ENCODE assay signal across 17 cellular contexts in genomic region chr22:50257451-50258360, GRCh38. TPM values are rescaled to one million over a fixed set of nuclear protein-coding genes. Genes with fewer than 3 reads are reported as not detected.
DNase-seq lines count a peak whose midpoint lies in the region; ATAC-seq, FAIRE-seq and TF ChIP-seq lines count a peak whose summit lies in the region.
"Had no signal": no experiment of that assay in that cellular context is flagged by ENCODE, and none has a peak within 500 bp of the region (broad histone marks: within the 10 kb centered on the region; RNA-seq: fewer than 3 reads in every experiment).

No MANE protein-coding gene starts in this region.

- H3K27ac ChIP-seq in mesendoderm (ENCODE audit: low read depth, low read length) = no peak overlapping the region
- no peak overlapping the region for H3K27ac ChIP-seq in small intestine (ENCODE audit: low read depth in 1 of 2, low read length in 1 of 2)
- no peak overlapping the region for H3K27ac ChIP-seq in left lung
- H3K27ac ChIP-seq in tibial artery = no peak overlapping the region

- no CpG with 5 or more reads among the region's 31 CpGs for WGBS in mesendoderm (ENCODE audit: extremely low coverage, insufficient coverage, low lambda C conversion rate)
- WGBS in small intestine, 3 donors = 30 to 69% (median 50%) methylated on average over 25 to 31 of the region's 31 CpGs

- no peak overlapping the region for H3K18ac ChIP-seq in mesendoderm (ENCODE audit: low read length)

- no peak for FAIRE-seq in small intestine (lab: Jason Lieb, UNC)
- FAIRE-seq: GM12891, GM19239 had no signal

- DNase-seq in Right ventricle myocardium inferior (ENCODE audit: missing footprints) (no peak), cardiac septum (ENCODE audit: low spot score) (no peak), islet precursor cell (peak; percentile 72), mesendoderm (peak; percentile 67), small intestine (peak; percentile 63), left lung (no peak), tibial artery (no peak)
- DNase-seq: CD4-positive, alpha-beta T cell; KG1; NCI-H1417; NCI-H187; NCI-H2107; NCI-H524 had no signal

- TF ChIP-seq CTCF in left lung (IDR thresholded peaks at IDR 0.05) (no peak), tibial artery (IDR thresholded peaks at IDR 0.05) (no peak)

- peak; percentile 2 for ATAC-seq in Right ventricle myocardium inferior
- no peak for ATAC-seq in left lung
- no peak for ATAC-seq in HG03342 (IDR thresholded peaks at IDR 0.05; ENCODE audit: unreplicated experiment)
- ATAC-seq: GM23338 had no signal

- H3K9me3 ChIP-seq in small intestine (ENCODE audit: control insufficient read depth, low read depth) = no peaks in the 10 kb centered on the region
- no peaks in the 10 kb centered on the region for H3K9me3 ChIP-seq in left lung
- no peaks in the 10 kb centered on the region for H3K9me3 ChIP-seq in tibial artery

- intact Hi-C loops in Right ventricle myocardium inferior (cut with DNase I) (no loop called here), cardiac septum (cut with DNase I) (no loop called here), left lung (cut with DNase I) (loop anchor here in 1 of 2 donors (5.0 kb wide), 1 partner anchor 80 kb away; no protein-coding TSS in a partner anchor), tibial artery (cut with DNase I; ENCODE audit: low total_unique reads) (loop anchor here (10.0 kb wide), 1 partner anchor 187 kb away; no protein-coding TSS in a partner anchor)

- no peaks in the 10 kb centered on the region for H3K79me2 ChIP-seq in mesendoderm (ENCODE audit: control insufficient read depth, insufficient read depth, low read length)

- H4K8ac ChIP-seq in mesendoderm (ENCODE audit: low read depth, low read length) = no peak overlapping the region

- H3K79me1 ChIP-seq in mesendoderm (ENCODE audit: low read length) = no peaks in the 10 kb centered on the region

- no peak overlapping the region for H2AK5ac ChIP-seq in mesendoderm (ENCODE audit: low read length)

- H3K4me3 ChIP-seq in mesendoderm (ENCODE audit: low read length) (no peak overlapping the region), small intestine (ENCODE audit: low read depth in 1 of 2, low read length in 2 of 2) (no peak overlapping the region), left lung (no peak overlapping the region), tibial artery (no peak overlapping the region)
- H3K4me3 ChIP-seq: GM23338 had no signal

- H2BK15ac ChIP-seq in mesendoderm (replicated peaks; ENCODE audit: low read depth) = no peak overlapping the region

- no peak overlapping the region for H3K56ac ChIP-seq in mesendoderm (ENCODE audit: low read length)

- no peaks in the 10 kb centered on the region for H3K4me1 ChIP-seq in mesendoderm (ENCODE audit: control insufficient read depth, low read depth, low read length)
- no peaks in the 10 kb centered on the region for H3K4me1 ChIP-seq in small intestine (ENCODE audit: control insufficient read depth in 2 of 2, insufficient read depth in 1 of 2, low read depth in 1 of 2, low read length in 1 of 2)
- H3K4me1 ChIP-seq in left lung = peaks cover 0 to 25% of the 10 kb centered on the region in 2 donors
- peaks cover 0 to 22% (median 11%) of the 10 kb centered on the region in 4 donors for H3K4me1 ChIP-seq in tibial artery

- no peaks in the 10 kb centered on the region for H3K36me3 ChIP-seq in mesendoderm (ENCODE audit: control insufficient read depth, insufficient read depth, low read length)
- no peaks in the 10 kb centered on the region for H3K36me3 ChIP-seq in small intestine (ENCODE audit: control insufficient read depth in 2 of 2, insufficient read depth in 2 of 2, low read length in 2 of 2)
- H3K36me3 ChIP-seq in left lung = no peaks in the 10 kb centered on the region
- no peaks in the 10 kb centered on the region for H3K36me3 ChIP-seq in tibial artery

- H2BK5ac ChIP-seq in mesendoderm (ENCODE audit: low read length) = no peak overlapping the region

- H4K5ac ChIP-seq in mesendoderm (ENCODE audit: low read length) = no peak overlapping the region

- no peak overlapping the region for H3K9ac ChIP-seq in mesendoderm (ENCODE audit: low read length)

- no peak overlapping the region for H2BK120ac ChIP-seq in mesendoderm (ENCODE audit: low read depth, low read length)

- H3K4me2 ChIP-seq in mesendoderm (ENCODE audit: low read length) = no peak overlapping the region
- H3K4me2 ChIP-seq: GM23338 had no signal

- H3K27me3 ChIP-seq in mesendoderm (ENCODE audit: insufficient read depth, low read length, poor library complexity) = no peaks in the 10 kb centered on the region
- peaks cover 4 to 9% of the 10 kb centered on the region in 2 donors for H3K27me3 ChIP-seq in small intestine (ENCODE audit: control insufficient read depth in 2 of 2, insufficient read depth in 2 of 2, low read length in 2 of 2)
- peaks cover 0 to 41% of the 10 kb centered on the region in 2 donors for H3K27me3 ChIP-seq in left lung
- peaks cover 0 to 69% of the 10 kb centered on the region in 2 donors for H3K27me3 ChIP-seq in tibial artery

- no peak overlapping the region for H3K23ac ChIP-seq in mesendoderm (ENCODE audit: low read length)

- H3K4ac ChIP-seq in mesendoderm (ENCODE audit: low read depth, low read length) = no peak overlapping the region

RNA-seq across cellular contexts. Expression of gene MAPK12, which starts 3.8 kb away (rescaled TPM):
- total RNA-seq in Right ventricle myocardium inferior = 18.2 TPM
- 32.5 TPM for total RNA-seq in cardiac septum
- 5.1 TPM for polyA plus RNA-seq in mesendoderm (2013, experiment 1 of 2)
- 5.2 TPM for polyA plus RNA-seq in mesendoderm (2013, experiment 2 of 2)
- 1 to 10 TPM in 2 of 3 donors, under 1 TPM in 1; 0.45 to 7.1 (median 3.5) TPM for polyA plus RNA-seq in small intestine
- 10 to 100 TPM; 11.6 to 14.6 TPM for total RNA-seq in left lung

RNA-seq across cellular contexts. Expression of gene HDAC10, which starts 6.6 kb away (rescaled TPM):
- 14.5 TPM for total RNA-seq in Right ventricle myocardium inferior
- total RNA-seq in cardiac septum = 13.1 TPM
- 8.9 TPM for polyA plus RNA-seq in mesendoderm (2013, experiment 1 of 2)
- 8.2 TPM for polyA plus RNA-seq in mesendoderm (2013, experiment 2 of 2)
- polyA plus RNA-seq in small intestine = 10 to 100 TPM; 15.9 to 27.6 (median 27.5) TPM
- total RNA-seq in left lung = 10 to 100 TPM; 39.1 to 42.2 TPM

RNA-seq across cellular contexts. Expression of gene MAPK11, which starts 12.5 kb away (rescaled TPM):
- total RNA-seq in Right ventricle myocardium inferior (10.0 TPM), cardiac septum (11.7 TPM), left lung (10 to 100 TPM; 10.3 to 15.1 TPM)
- 0.42 TPM for polyA plus RNA-seq in mesendoderm (2013, experiment 1 of 2)
- polyA plus RNA-seq in mesendoderm (2013, experiment 2 of 2) = 0.36 TPM
- polyA plus RNA-seq in small intestine = 1 to 10 TPM in 2 of 3 donors, not detected in 1; 2.4 to 7.9 TPM

RNA-seq across cellular contexts. Expression of gene TUBGCP6, which starts 12.9 kb away (rescaled TPM):
- total RNA-seq in Right ventricle myocardium inferior = 17.5 TPM
- 22.8 TPM for total RNA-seq in cardiac septum
- polyA plus RNA-seq in mesendoderm (2013, experiment 1 of 2) = 8.0 TPM
- polyA plus RNA-seq in mesendoderm (2013, experiment 2 of 2) = 7.6 TPM
- polyA plus RNA-seq in small intestine = 10 to 100 TPM; 23.0 to 55.5 (median 44.6) TPM
- total RNA-seq in left lung = 10 to 100 TPM; 40.8 to 41.3 TPM

RNA-seq across cellular contexts. Expression of gene PLXNB2, which starts 49.7 kb away (rescaled TPM):
- total RNA-seq in Right ventricle myocardium inferior = 70.6 TPM
- total RNA-seq in cardiac septum = 85.7 TPM
- 34.1 TPM for polyA plus RNA-seq in mesendoderm (2013, experiment 1 of 2)
- 33.7 TPM for polyA plus RNA-seq in mesendoderm (2013, experiment 2 of 2)
- 100 to 1,000 TPM in 2 of 3 donors, 10 to 100 TPM in 1; 80.2 to 179 (median 110) TPM for polyA plus RNA-seq in small intestine
- 100 to 1,000 TPM; 237 to 391 TPM for total RNA-seq in left lung

Comparison
In these comparisons a context has a peak if more than half of its experiments do, and no peak if none do; other contexts are left out.
1. DNase-seq: peak in islet precursor cell (single experiment), mesendoderm (single experiment) and small intestine (single experiment); none in Right ventricle myocardium inferior (single experiment), cardiac septum (single experiment), left lung (0 of 2) and tibial artery (0 of 2).